Comparison of ENCODE assay signal across 11 cellular contexts in the genomic region with DNA sequence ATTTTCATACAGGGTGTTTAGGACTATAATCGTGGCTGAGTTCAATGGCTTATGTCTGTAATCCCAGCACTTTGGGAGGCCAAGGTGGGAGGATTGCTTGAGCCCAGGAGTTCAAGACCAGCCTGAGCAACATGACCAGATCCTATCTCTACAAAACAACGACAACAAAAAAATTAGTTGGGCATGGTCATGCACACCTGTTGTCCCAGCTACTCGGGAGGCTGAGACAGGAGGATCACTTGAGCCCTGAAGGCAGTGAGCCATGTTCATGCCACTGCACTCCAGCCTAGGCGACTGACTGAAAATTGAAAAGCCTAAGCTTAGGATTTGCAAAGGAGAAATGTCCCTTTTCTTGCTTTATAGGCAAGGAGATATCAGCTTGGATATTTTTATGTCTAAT. TPM values are rescaled to one million over a fixed set of nuclear protein-coding genes. Genes with fewer than 3 reads are reported as not detected.
DNase-seq lines count a peak whose midpoint lies in the region; ATAC-seq and TF ChIP-seq lines count a peak whose summit lies in the region.
"Had no signal": no experiment of that assay in that cellular context is flagged by ENCODE, and none has a peak within 500 bp of the region (broad histone marks: within the 10 kb centered on the region; RNA-seq: fewer than 3 reads in every experiment).

No MANE protein-coding gene starts in this region.

- peaks cover 62% of the 10 kb centered on the region for H3K79me2 ChIP-seq in osteoblast (ENCODE audit: insufficient read depth, low read length)

- H3K4me1 ChIP-seq in ES-I3 (ENCODE audit: insufficient read depth, low read length): peaks cover 5% of the 10 kb centered on the region; the same call in 1 of the 2 replicates
- H3K4me1 ChIP-seq in colonic mucosa: peaks cover 10% of the 10 kb centered on the region
- peaks cover 13% of the 10 kb centered on the region for H3K4me1 ChIP-seq in osteoblast (ENCODE audit: insufficient read depth, low read length)

- H3K4me2 ChIP-seq in osteoblast (ENCODE audit: insufficient read depth, low read length): peak overlapping the region; percentile 97

- H3K36me3 ChIP-seq in ES-I3 (ENCODE audit: insufficient read depth, low read length) (no peaks in the 10 kb centered on the region), colonic mucosa (no peaks in the 10 kb centered on the region), osteoblast (ENCODE audit: insufficient read depth, low read length) (peaks cover 6% of the 10 kb centered on the region)

- intact Hi-C loops in colonic mucosa (cut with DNase I): loop anchor here (10.0 kb wide), 1 partner anchor 108 kb away; no protein-coding TSS in a partner anchor

- no peak for TF ChIP-seq CTCF in LNCaP clone FGC (IDR thresholded peaks at IDR 0.05; ENCODE audit: control insufficient read depth, extremely low read depth, insufficient read depth)
- no peak for TF ChIP-seq CTCF in colonic mucosa (IDR thresholded peaks at IDR 0.05)
- no peak for TF ChIP-seq CTCF in osteoblast (IDR thresholded peaks at IDR 0.05; ENCODE audit: extremely low read depth, low read depth, low read length)

- H4K20me1 ChIP-seq in osteoblast (ENCODE audit: insufficient read depth, low read length): peaks cover 38% of the 10 kb centered on the region

- ATAC-seq in HG03108 (IDR thresholded peaks at IDR 0.05; ENCODE audit: unreplicated experiment) (no peak), GM21529 (IDR thresholded peaks at IDR 0.05; ENCODE audit: unreplicated experiment) (no peak)

- no peak overlapping the region for H2AFZ ChIP-seq in osteoblast (ENCODE audit: low read length)

- no peak for TF ChIP-seq POLR2A in erythroblast (IDR thresholded peaks at IDR 0.05; ENCODE audit: low read length)

- H3K9ac ChIP-seq in ES-I3 (ENCODE audit: low read depth, low read length) (peak overlapping the region; percentile 88; the same call in 1 of the 2 replicates), colonic mucosa (ENCODE audit: low read depth in 2 of 2, low read length in 2 of 2) (no peak overlapping the region)

- H3K27me3 ChIP-seq in colonic mucosa (no peaks in the 10 kb centered on the region), osteoblast (ENCODE audit: insufficient read depth, low read length) (no peaks in the 10 kb centered on the region)

- H3K27ac ChIP-seq in colonic mucosa (no peak overlapping the region), osteoblast (ENCODE audit: low read depth, low read length) (peak overlapping the region; percentile 87)

- H3K9me3 ChIP-seq in ES-I3 (ENCODE audit: control insufficient read depth, insufficient read depth, low read length): no peaks in the 10 kb centered on the region
- H3K9me3 ChIP-seq in colonic mucosa: no peaks in the 10 kb centered on the region
- no peaks in the 10 kb centered on the region for H3K9me3 ChIP-seq in osteoblast (ENCODE audit: low read depth, low read length)

- H3K4me3 ChIP-seq in LNCaP clone FGC (ENCODE audit: low read depth, low read length): peak overlapping the region; percentile 98
- peak overlapping the region; percentile 83 for H3K4me3 ChIP-seq in colonic mucosa
- peak overlapping the region; percentile 92 for H3K4me3 ChIP-seq in osteoblast (ENCODE audit: insufficient read depth, low read length)

- DNase-seq in LNCaP clone FGC (ENCODE audit: low read depth): no peak
- no peak for DNase-seq in colonic mucosa
- DNase-seq in osteoblast (ENCODE audit: insufficient read length, low spot score, missing footprints): no peak
- DNase-seq in erythroblast (lab: John Stamatoyannopoulos, UW): no peak
- DNase-seq in medulla oblongata (ENCODE audit: extremely low spot score): no peak
- DNase-seq: NCI-H2107, T-helper 9 cell had no signal

RNA-seq across cellular contexts. Expression of gene BRK1, which starts 1.5 kb away (rescaled TPM):
- total RNA-seq in colonic mucosa: 100 to 1,000 TPM; 104 to 105 TPM
- 113 and 114 TPM in 2 replicates for total RNA-seq in osteoblast

RNA-seq across cellular contexts. Expression of gene FANCD2OS, which starts 8.9 kb away (rescaled TPM):
- total RNA-seq in colonic mucosa (not detected), osteoblast (not detected in 2 replicates)
- total RNA-seq: urinary bladder had no signal

RNA-seq across cellular contexts. Expression of gene VHL, which starts 24.6 kb away (rescaled TPM):
- total RNA-seq in colonic mucosa (10 to 100 TPM; 35.4 to 40.6 TPM), osteoblast (33.9 and 36.9 TPM in 2 replicates)

RNA-seq across cellular contexts. Expression of gene IRAK2, which starts 47.8 kb away (rescaled TPM):
- total RNA-seq in colonic mucosa: 1 to 10 TPM; 1.0 to 2.6 TPM
- 3.2 and 4.0 TPM in 2 replicates for total RNA-seq in osteoblast
